8 cellular contexts compared by ENCODE assay signal in the genomic region with DNA sequence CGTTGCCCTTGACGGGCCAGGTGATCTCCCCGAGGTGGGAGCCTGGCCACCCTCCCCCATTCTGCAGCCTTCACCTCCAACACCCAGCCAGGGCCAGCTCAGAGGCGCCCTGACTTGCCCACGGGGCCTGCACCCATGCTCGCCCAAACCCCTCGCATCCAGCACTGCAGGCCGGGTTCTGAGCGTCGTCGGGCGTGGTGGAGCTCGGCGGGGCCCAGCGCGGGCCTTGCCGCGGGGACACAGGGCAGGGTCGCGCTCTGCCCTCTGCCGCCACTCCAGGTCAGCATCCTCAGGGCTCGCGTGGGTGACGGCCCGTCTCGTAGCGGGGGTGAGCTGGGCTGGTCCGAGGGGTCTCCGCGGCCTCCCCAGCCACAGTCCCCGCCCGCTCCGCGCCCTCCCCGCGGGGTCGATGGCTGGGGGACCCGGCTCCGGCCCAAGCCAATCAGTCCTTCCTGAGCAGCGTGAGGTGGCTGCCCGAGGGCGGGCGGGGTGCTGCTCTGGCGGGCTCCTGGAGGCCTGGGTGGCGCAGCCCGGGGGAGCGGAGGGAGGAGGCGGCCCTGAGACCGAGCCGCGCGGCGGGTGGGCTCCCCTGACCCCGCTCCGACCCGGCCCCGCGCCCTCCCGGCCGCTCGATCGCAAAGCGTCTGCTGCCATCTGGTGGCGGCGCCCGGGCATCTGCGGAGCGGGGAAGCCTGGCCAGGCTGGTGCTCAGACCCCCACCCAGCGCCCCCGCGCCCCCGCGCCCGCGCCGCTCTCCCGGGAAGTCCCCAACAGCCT.
DNase-seq lines count a peak whose midpoint lies in the region; ATAC-seq and TF ChIP-seq lines count a peak whose summit lies in the region.

No MANE protein-coding gene starts in this region.

- peak; percentile 52 to 76 (median 65) for DNase-seq in CD8-positive, alpha-beta memory T cell
- DNase-seq in GM23338 (ENCODE audit: low spot score) (peak; percentile 81), NCI-H526 treated with DMSO at 0.1 percent for 48 hours (lab: John Stamatoyannopoulos, UW) (peak; percentile 14), activated T-cell treated with anti-CD3 and anti-CD28 coated beads for 1 hour (ENCODE audit: low read depth) (peak; percentile 67), esophagus muscularis mucosa (ENCODE audit: extremely low spot score) (no peak), amniotic stem cell (lab: John Stamatoyannopoulos, UW) (no peak)

- POLR2A ChIA-PET in CD8-positive, alpha-beta memory T cell (lab: Charles Lee), result no interaction called here

- peak; percentile 92 for TF ChIP-seq RAD21 in neural cell (conservative IDR thresholded peaks at IDR 0.05)

- H3K9me3 ChIP-seq in CD8-positive, alpha-beta memory T cell (ENCODE audit: low read length), result no peaks in the 10 kb centered on the region
- H3K9me3 ChIP-seq in esophagus muscularis mucosa (peaks cover 0 to 6% (median under 1%) of the 10 kb centered on the region in 4 donors), neural cell (ENCODE audit: low read length) (no peaks in the 10 kb centered on the region)

- H3K36me3 Mint-ChIP-seq in CD8-positive, alpha-beta memory T cell, result no peaks in the 10 kb centered on the region
- no peaks in the 10 kb centered on the region for H3K36me3 Mint-ChIP-seq in GM23338 (ENCODE audit: low read depth)
- H3K36me3 Mint-ChIP-seq in stimulated activated naive CD8-positive, alpha-beta T cell treated with anti-CD3 and anti-CD28 coated beads, Interleukin-15, Interleukin-2, amounts not matched to agents 100 ng/mL and 50 ng/mL, for 24 hours (ENCODE audit: low read depth), result no peaks in the 10 kb centered on the region

- TF ChIP-seq CTCF in GM23338 (conservative IDR thresholded peaks at IDR 0.05; ENCODE audit: low read depth in 2 of 2) (peak; percentile 60 to 80), esophagus muscularis mucosa (IDR thresholded peaks at IDR 0.05) (peak; percentile 81 to 98 (median 95)), neural cell (IDR thresholded peaks at IDR 0.05; ENCODE audit: poor library complexity, severe bottlenecking) (peak; percentile 95)

- H3K4me2 ChIP-seq in GM23338 (peak overlapping the region; percentile 79), neural cell (ENCODE audit: low read length) (peak overlapping the region; percentile 19)

- no peaks in the 10 kb centered on the region for H4K20me1 ChIP-seq in GM23338 (replicated peaks; ENCODE audit: insufficient read depth)
- no peaks in the 10 kb centered on the region for H4K20me1 ChIP-seq in neural cell (ENCODE audit: insufficient read depth)

- H3K4me1 ChIP-seq in CD8-positive, alpha-beta memory T cell (ENCODE audit: insufficient read depth, low read length), result no peaks in the 10 kb centered on the region
- H3K4me1 ChIP-seq in GM23338 (ENCODE audit: insufficient read depth) (no peaks in the 10 kb centered on the region), esophagus muscularis mucosa (peaks cover 18 to 42% (median 36%) of the 10 kb centered on the region in 4 donors)

- no peak for TF ChIP-seq POLR2A in esophagus muscularis mucosa (IDR thresholded peaks at IDR 0.05; ENCODE audit: low read depth)

- no peak overlapping the region for H3K27ac ChIP-seq in CD8-positive, alpha-beta memory T cell (ENCODE audit: low read depth, low read length)
- no peak overlapping the region for H3K27ac ChIP-seq in GM23338 (ENCODE audit: low read depth)
- H3K27ac ChIP-seq in esophagus muscularis mucosa (replicated peaks in 1 of 4), result no peak overlapping the region
- H3K27ac ChIP-seq in neural cell (ENCODE audit: low read length), result no peak overlapping the region

- H3K9me3 Mint-ChIP-seq in CD8-positive, alpha-beta memory T cell, result peaks cover 0 to 3% (median 0%) of the 10 kb centered on the region in 5 donors
- H3K9me3 Mint-ChIP-seq in GM23338, result no peaks in the 10 kb centered on the region; the same call in 2 of the 3 replicates
- no peaks in the 10 kb centered on the region for H3K9me3 Mint-ChIP-seq in stimulated activated naive CD8-positive, alpha-beta T cell treated with anti-CD3 and anti-CD28 coated beads, Interleukin-15, Interleukin-2, amounts not matched to agents 100 ng/mL and 50 ng/mL, for 24 hours

- H3F3A ChIP-seq in GM23338 (replicated peaks; ENCODE audit: low read depth) (no peaks in the 10 kb centered on the region), neural cell (ENCODE audit: insufficient read depth, low read length, poor library complexity, severe bottlenecking) (no peaks in the 10 kb centered on the region)

- CTCF ChIA-PET in CD8-positive, alpha-beta memory T cell (lab: Charles Lee), result interaction anchor here (0.7 to 9.3 kb wide), 16 partner anchors 15 to 187 kb away, joined by 3 to 112 read pairs (median 6); partner anchors contain the start of gene C19orf12

- peaks cover 6 to 14% (median 11%) of the 10 kb centered on the region in 3 donors for H3K4me1 Mint-ChIP-seq in CD8-positive, alpha-beta memory T cell
- no peaks in the 10 kb centered on the region for H3K4me1 Mint-ChIP-seq in GM23338
- H3K4me1 Mint-ChIP-seq in stimulated activated naive CD8-positive, alpha-beta T cell treated with anti-CD3 and anti-CD28 coated beads, Interleukin-15, Interleukin-2, amounts not matched to agents 100 ng/mL and 50 ng/mL, for 24 hours (ENCODE audit: low read depth), result peaks cover 8% of the 10 kb centered on the region

- no peaks in the 10 kb centered on the region for H3K36me3 ChIP-seq in CD8-positive, alpha-beta memory T cell (ENCODE audit: insufficient read depth, low read length)
- H3K36me3 ChIP-seq in GM23338 (ENCODE audit: insufficient read depth) (no peaks in the 10 kb centered on the region), esophagus muscularis mucosa (no peaks in the 10 kb centered on the region), neural cell (ENCODE audit: insufficient read depth, low read length) (no peaks in the 10 kb centered on the region)

- TF ChIP-seq EP300 in esophagus muscularis mucosa (IDR thresholded peaks at IDR 0.05) (no peak), neural cell (conservative IDR thresholded peaks at IDR 0.05; ENCODE audit: poor library complexity, severe bottlenecking) (no peak)

- peak overlapping the region; percentile 59 for H3K9ac ChIP-seq in neural cell (ENCODE audit: low read length)

- peak overlapping the region in 6 of 7 donors; percentile 41 to 78 (median 66) for H3K4me3 Mint-ChIP-seq in CD8-positive, alpha-beta memory T cell
- peak overlapping the region; percentile 68 for H3K4me3 Mint-ChIP-seq in GM23338
- peak overlapping the region; percentile 56 for H3K4me3 Mint-ChIP-seq in stimulated activated naive CD8-positive, alpha-beta T cell treated with anti-CD3 and anti-CD28 coated beads, Interleukin-15, Interleukin-2, amounts not matched to agents 100 ng/mL and 50 ng/mL, for 24 hours

- H2AFZ ChIP-seq in GM23338 (peak overlapping the region; percentile 97), neural cell (ENCODE audit: low read depth, low read length) (peak overlapping the region; percentile 33)

- H3K27me3 ChIP-seq in CD8-positive, alpha-beta memory T cell (ENCODE audit: insufficient read depth, low read length, poor library complexity, severe bottlenecking), result no peaks in the 10 kb centered on the region
- peaks cover 22% of the 10 kb centered on the region for H3K27me3 ChIP-seq in GM23338 (ENCODE audit: insufficient read depth)
- H3K27me3 ChIP-seq in esophagus muscularis mucosa, result peaks cover 0 to 41% (median 12%) of the 10 kb centered on the region in 4 donors
- peaks cover 13% of the 10 kb centered on the region for H3K27me3 ChIP-seq in neural cell (ENCODE audit: insufficient read depth, low read depth, low read length)

- H3K27me3 Mint-ChIP-seq in CD8-positive, alpha-beta memory T cell, result peaks cover 10 to 32% of the 10 kb centered on the region in 2 donors
- peaks cover 20% of the 10 kb centered on the region for H3K27me3 Mint-ChIP-seq in GM23338 (ENCODE audit: insufficient read depth, low read depth, poor library complexity)
- peaks cover 21% of the 10 kb centered on the region for H3K27me3 Mint-ChIP-seq in stimulated activated naive CD8-positive, alpha-beta T cell treated with anti-CD3 and anti-CD28 coated beads, Interleukin-15, Interleukin-2, amounts not matched to agents 100 ng/mL and 50 ng/mL, for 24 hours

- H3K79me2 ChIP-seq in GM23338 (replicated peaks; ENCODE audit: insufficient read depth) (no peaks in the 10 kb centered on the region), neural cell (replicated peaks; ENCODE audit: insufficient read depth, low read length) (no peaks in the 10 kb centered on the region)

- no peak overlapping the region for H3K27ac Mint-ChIP-seq in CD8-positive, alpha-beta memory T cell
- H3K27ac Mint-ChIP-seq in GM23338, result no peak overlapping the region
- peak overlapping the region; percentile 36 for H3K27ac Mint-ChIP-seq in stimulated activated naive CD8-positive, alpha-beta T cell treated with anti-CD3 and anti-CD28 coated beads, Interleukin-15, Interleukin-2, amounts not matched to agents 100 ng/mL and 50 ng/mL, for 24 hours

- H3K9me2 ChIP-seq in GM23338 (ENCODE audit: insufficient read depth) (no peaks in the 10 kb centered on the region), neural cell (ENCODE audit: insufficient read depth, low read length) (no peaks in the 10 kb centered on the region)

- peak; percentile 90 for ATAC-seq in GM23338

- H3K4me3 ChIP-seq in CD8-positive, alpha-beta memory T cell (ENCODE audit: low read length), result peak overlapping the region; percentile 32
- H3K4me3 ChIP-seq in GM23338, result peak overlapping the region; percentile 76
- peak overlapping the region; percentile 52 to 63 (median 54) for H3K4me3 ChIP-seq in esophagus muscularis mucosa
- H3K4me3 ChIP-seq in neural cell (ENCODE audit: low read length), result peak overlapping the region; percentile 67

- WGBS in esophagus muscularis mucosa, result 17% methylated on average over 8 of the region's 77 CpGs

- intact Hi-C loops in esophagus muscularis mucosa (cut with DNase I), result loop anchor here (5.0 kb wide), 1 partner anchor 101 kb away; no protein-coding TSS in a partner anchor

TF ChIP-seq in neural cell, 6 proteins besides CTCF, POLR2A, EP300 and RAD21:
- TF ChIP-seq SMC3 (conservative IDR thresholded peaks at IDR 0.05; ENCODE audit: poor library complexity) (peak; percentile 97), TAF1 (IDR thresholded peaks at IDR 0.05; ENCODE audit: low read depth) (no peak), EZH2 (IDR thresholded peaks at IDR 0.05; ENCODE audit: borderline replicate concordance, insufficient read depth, low read length, poor library complexity, severe bottlenecking) (no peak)
TF ChIP-seq in neural cell: peak in this region for 1.

Comparison
In these comparisons a context has a peak if more than half of its experiments do, and no peak if none do; other contexts are left out.
1. DNase-seq: peak in CD8-positive, alpha-beta memory T cell (5 of 5), GM23338 (single experiment), NCI-H526 treated with DMSO at 0.1 percent for 48 hours (single experiment) and activated T-cell treated with anti-CD3 and anti-CD28 coated beads for 1 hour (single experiment); none in esophagus muscularis mucosa (single experiment) and amniotic stem cell (single experiment).
2. Peak in every context shown above with its lines, with median percentiles within 50 percentile points of each other: H3K4me3 ChIP-seq, H3K4me3 Mint-ChIP-seq and CTCF ChIP-seq.